12 cellular contexts compared by ENCODE assay signal in genomic region chr7:44075296-44076075, GRCh38. TPM values are rescaled to one million over a fixed set of nuclear protein-coding genes. Genes with fewer than 3 reads are reported as not detected.
DNase-seq lines count a peak whose midpoint lies in the region; ATAC-seq, FAIRE-seq and TF ChIP-seq lines count a peak whose summit lies in the region.
"Had no signal": no experiment of that assay in that cellular context is flagged by ENCODE, and none has a peak within 500 bp of the region (broad histone marks: within the 10 kb centered on the region; RNA-seq: fewer than 3 reads in every experiment).

No MANE protein-coding gene starts in this region.

- DNase-seq in kidney, result peak; percentile 47
- no peak for DNase-seq in NCI-H1092 treated with DMSO at 0.1 percent for 48 hours (lab: John Stamatoyannopoulos, UW)
- DNase-seq in A673 (ENCODE audit: low spot score), result no peak
- DNase-seq: cortex of kidney; GDM1; stimulated activated CD4-positive, alpha-beta T cell treated with anti-CD3 and anti-CD28 coated beads, Interleukin-12 subunit alpha, Interleukin-12 subunit beta, amount 100 ng/mL, for 4 hours had no signal

- peaks cover 20 to 31% (median 21%) of the 10 kb centered on the region in 3 donors for H3K4me1 Mint-ChIP-seq in IgD-negative memory B cell

- H3K27ac ChIP-seq in 22Rv1, result peak overlapping the region; percentile 72
- H3K27ac ChIP-seq in kidney (ENCODE audit: low read depth in 2 of 2, low read length in 2 of 2), result peak overlapping the region in 1 of 2 donors; percentile 67
- no peak overlapping the region for H3K27ac ChIP-seq in A673 (ENCODE audit: low read depth, low read length, poor library complexity, severe bottlenecking)

- intact Hi-C loops in kidney (cut with DNase I), result no loop called here
- intact Hi-C loops in A673 (cut with micrococcal nuclease; ENCODE audit: unreplicated experiment), result no loop called here

- H3K9ac ChIP-seq in kidney (ENCODE audit: low read length in 2 of 2), result no peak overlapping the region

- peaks cover 3 to 43% of the 10 kb centered on the region in 2 donors for H3K36me3 ChIP-seq in kidney (ENCODE audit: control insufficient read depth in 1 of 2, insufficient read depth in 2 of 2, low read length in 2 of 2)
- peaks cover 29% of the 10 kb centered on the region for H3K36me3 ChIP-seq in A673 (ENCODE audit: insufficient read depth, low read length, poor library complexity, severe bottlenecking)

- H3K4me3 Mint-ChIP-seq in IgD-negative memory B cell, result peak overlapping the region in 1 of 4 donors; percentile 37
- H3K4me3 Mint-ChIP-seq: activated naive CD8-positive, alpha-beta T cell had no signal

- H3K4me3 ChIP-seq in kidney (ENCODE audit: low read length in 2 of 2) (no peak overlapping the region), A673 (ENCODE audit: low read depth, low read length, poor library complexity, severe bottlenecking) (no peak overlapping the region)

- ATAC-seq in HG03571 (IDR thresholded peaks at IDR 0.05; ENCODE audit: unreplicated experiment), result no peak

- no peak for FAIRE-seq in kidney (lab: Jason Lieb, UNC)
- FAIRE-seq: keratinocyte had no signal

- CTCF ChIA-PET in A673 (lab: Charles Lee), result no interaction called here

- POLR2A ChIA-PET in A673 (lab: Charles Lee; ENCODE audit: low non-redundant PET), result no interaction called here

- H3K4me1 ChIP-seq in kidney (ENCODE audit: control insufficient read depth in 1 of 2, insufficient read depth in 1 of 2, low read depth in 1 of 2, low read length in 2 of 2) (peaks cover 46 to 50% of the 10 kb centered on the region in 2 donors), A673 (ENCODE audit: insufficient read depth, low read length, poor library complexity, severe bottlenecking) (no peaks in the 10 kb centered on the region)

- TF ChIP-seq CTCF in 22Rv1 (IDR thresholded peaks at IDR 0.05), result no peak
- no peak for TF ChIP-seq CTCF in kidney (IDR thresholded peaks at IDR 0.05; ENCODE audit: borderline replicate concordance, extremely low read depth, insufficient read depth)
- no peak for TF ChIP-seq CTCF in A673 (conservative IDR thresholded peaks at IDR 0.05; ENCODE audit: low read depth, low read length)

- peak overlapping the region; percentile 85 to 97 (median 96) for H3K27ac Mint-ChIP-seq in IgD-negative memory B cell

- H3K27me3 ChIP-seq in A673 (replicated peaks; ENCODE audit: insufficient read depth, low read depth, low read length, poor library complexity), result no peaks in the 10 kb centered on the region

- H3K9me3 ChIP-seq in kidney (ENCODE audit: control insufficient read depth in 1 of 2, low read length in 2 of 2), result no peaks in the 10 kb centered on the region
- no peaks in the 10 kb centered on the region for H3K9me3 ChIP-seq in A673 (ENCODE audit: low read depth, low read length, poor library complexity, severe bottlenecking)

- BruUV-seq in A673 (replicated peaks; lab: Mats Ljungman, UMichigan), result no TSS peak

- H3K27me3 Mint-ChIP-seq in IgD-negative memory B cell, result no peaks in the 10 kb centered on the region
- H3K27me3 Mint-ChIP-seq: activated naive CD8-positive, alpha-beta T cell had no signal

- H3K9me3 Mint-ChIP-seq in IgD-negative memory B cell, result no peaks in the 10 kb centered on the region

- peaks cover 9% of the 10 kb centered on the region for H3K36me3 Mint-ChIP-seq in IgD-negative memory B cell

RNA-seq across cellular contexts. Expression of gene POLM, which starts 6.8 kb away (rescaled TPM):
- polyA plus RNA-seq in IgD-negative memory B cell (42.0 TPM), kidney (ENCODE audit: insufficient read depth, low read depth, low replicate concordance) (16.3 TPM)
- total RNA-seq in kidney (41.4 TPM), A673 (2021) (9.6 and 12.8 TPM in 2 replicates)

RNA-seq across cellular contexts. Expression of gene PGAM2, which starts 10.1 kb away (rescaled TPM):
- polyA plus RNA-seq in IgD-negative memory B cell (not detected), kidney (ENCODE audit: insufficient read depth, low read depth, low replicate concordance) (37.7 TPM)
- total RNA-seq in kidney (2.1 TPM), A673 (2021) (not detected in 2 replicates)
- polyA plus RNA-seq: keratinocyte, neural cell had no signal

RNA-seq across cellular contexts. Expression of gene AEBP1, which starts 28.7 kb away (rescaled TPM):
- polyA plus RNA-seq in IgD-negative memory B cell, result 3.7 TPM
- 164 TPM for total RNA-seq in kidney
- 89.4 TPM for polyA plus RNA-seq in kidney (ENCODE audit: insufficient read depth, low read depth, low replicate concordance)
- 30.1 and 31.8 TPM in 2 replicates for total RNA-seq in A673 (2021)

RNA-seq across cellular contexts. Expression of gene DBNL, which starts 31.0 kb away (rescaled TPM):
- polyA plus RNA-seq in IgD-negative memory B cell (384 TPM), kidney (ENCODE audit: insufficient read depth, low read depth, low replicate concordance) (85.9 TPM)
- total RNA-seq in kidney (103 TPM), A673 (2021) (64.5 and 74.4 TPM in 2 replicates)

RNA-seq across cellular contexts. Expression of gene POLD2, which starts 47.9 kb away (rescaled TPM):
- polyA plus RNA-seq in IgD-negative memory B cell, result 88.5 TPM
- total RNA-seq in kidney, result 60.0 TPM
- polyA plus RNA-seq in kidney (ENCODE audit: insufficient read depth, low read depth, low replicate concordance), result 119 TPM
- 252 TPM in 2 replicates for total RNA-seq in A673 (2021)
